Comparison of ENCODE assay signal across 1 cellular context in genomic region chr17:65039349-65039988, GRCh38.
A peak's percentile ranks its signal among the peaks of the same experiment; 100 is the strongest.
TF ChIP-seq lines count a peak whose summit lies in the region.

No MANE protein-coding gene starts in this region.

TF ChIP-seq in GM12878, 131 proteins besides CTCF, POLR2A, EP300 and RAD21 (continued from another document):
- TF ChIP-seq CREB1 (IDR thresholded peaks at IDR 0.05; ENCODE audit: low read depth) (peak; percentile 57), MLLT1 (IDR thresholded peaks at IDR 0.05) (peak; percentile 45; the same call in 1 of the 2 replicates), SPI1 (IDR thresholded peaks at IDR 0.05; ENCODE audit: borderline replicate concordance, insufficient read depth, low read depth, low read length) (no peak), ATF2 (IDR thresholded peaks at IDR 0.05; ENCODE audit: low read length) (0 out of 2 replicates have a peak, but pooled peaks have one; percentile 26), BACH1 (IDR thresholded peaks at IDR 0.05; ENCODE audit: borderline replicate concordance) (peak; percentile 53), POU2F2 (IDR thresholded peaks at IDR 0.05; ENCODE audit: borderline replicate concordance, low read depth, low read length) (peak; percentile 91; the same call in 2 of the 3 replicates), POLR2AphosphoS5 (IDR thresholded peaks at IDR 0.05; ENCODE audit: low read length) (no peak), EED (IDR thresholded peaks at IDR 0.05; ENCODE audit: low read depth) (0 out of 2 replicates have a peak, but pooled peaks have one; percentile 24), STAT1 (conservative IDR thresholded peaks at IDR 0.05) (no peak), HDGF (IDR thresholded peaks at IDR 0.05) (peak; percentile 66; the same call in 1 of the 2 replicates), NFIC (IDR thresholded peaks at IDR 0.05; ENCODE audit: low read depth, low read length) (peak; percentile 60; the same call in 1 of the 2 replicates), HDAC6 (IDR thresholded peaks at IDR 0.05; ENCODE audit: unreplicated experiment) (no peak), USF1 (IDR thresholded peaks at IDR 0.05; ENCODE audit: borderline replicate concordance, extremely low read length, insufficient read depth, low read depth, low read length) (peak; percentile 79), RELB (IDR thresholded peaks at IDR 0.05; ENCODE audit: low read depth) (0 out of 2 replicates have a peak, but pooled peaks have one; percentile 13), IKZF1 (conservative IDR thresholded peaks at IDR 0.05) (peak; percentile 25; the same call in 1 of the 2 replicates), RUNX3 (IDR thresholded peaks at IDR 0.05; ENCODE audit: low read length) (peak; percentile 81), SMC3 (IDR thresholded peaks at IDR 0.05; ENCODE audit: borderline replicate concordance, low read length) (0 out of 2 replicates have a peak, but pooled peaks have one; percentile 1), PML (IDR thresholded peaks at IDR 0.05; ENCODE audit: low read length) (no peak), NRF1 (conservative IDR thresholded peaks at IDR 0.05; ENCODE audit: low read depth, low read length) (no peak), TAF1 (IDR thresholded peaks at IDR 0.05; ENCODE audit: borderline replicate concordance, low read depth, low read length) (no peak), CREM (IDR thresholded peaks at IDR 0.05; ENCODE audit: low read depth) (0 out of 2 replicates have a peak, but pooled peaks have one; percentile 30), DPF2 (IDR thresholded peaks at IDR 0.05) (peak; percentile 36; the same call in 1 of the 2 replicates), MTA3 (IDR thresholded peaks at IDR 0.05; ENCODE audit: borderline replicate concordance, low read length) (no peak), SMARCA5 (IDR thresholded peaks at IDR 0.05) (no peak)
- TF ChIP-seq, protein P1, sequence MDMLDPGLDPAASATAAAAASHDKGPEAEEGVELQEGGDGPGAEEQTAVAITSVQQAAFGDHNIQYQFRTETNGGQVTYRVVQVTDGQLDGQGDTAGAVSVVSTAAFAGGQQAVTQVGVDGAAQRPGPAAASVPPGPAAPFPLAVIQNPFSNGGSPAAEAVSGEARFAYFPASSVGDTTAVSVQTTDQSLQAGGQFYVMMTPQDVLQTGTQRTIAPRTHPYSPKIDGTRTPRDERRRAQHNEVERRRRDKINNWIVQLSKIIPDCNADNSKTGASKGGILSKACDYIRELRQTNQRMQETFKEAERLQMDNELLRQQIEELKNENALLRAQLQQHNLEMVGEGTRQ (IDR thresholded peaks at IDR 0.05; ENCODE audit: borderline replicate concordance, low read depth, low read length), result peak; percentile 63
- TF ChIP-seq, protein P2, sequence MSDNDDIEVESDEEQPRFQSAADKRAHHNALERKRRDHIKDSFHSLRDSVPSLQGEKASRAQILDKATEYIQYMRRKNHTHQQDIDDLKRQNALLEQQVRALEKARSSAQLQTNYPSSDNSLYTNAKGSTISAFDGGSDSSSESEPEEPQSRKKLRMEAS (IDR thresholded peaks at IDR 0.05; ENCODE audit: low read depth, low read length), result no peak
- TF ChIP-seq, protein P3, sequence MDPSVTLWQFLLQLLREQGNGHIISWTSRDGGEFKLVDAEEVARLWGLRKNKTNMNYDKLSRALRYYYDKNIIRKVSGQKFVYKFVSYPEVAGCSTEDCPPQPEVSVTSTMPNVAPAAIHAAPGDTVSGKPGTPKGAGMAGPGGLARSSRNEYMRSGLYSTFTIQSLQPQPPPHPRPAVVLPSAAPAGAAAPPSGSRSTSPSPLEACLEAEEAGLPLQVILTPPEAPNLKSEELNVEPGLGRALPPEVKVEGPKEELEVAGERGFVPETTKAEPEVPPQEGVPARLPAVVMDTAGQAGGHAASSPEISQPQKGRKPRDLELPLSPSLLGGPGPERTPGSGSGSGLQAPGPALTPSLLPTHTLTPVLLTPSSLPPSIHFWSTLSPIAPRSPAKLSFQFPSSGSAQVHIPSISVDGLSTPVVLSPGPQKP (IDR thresholded peaks at IDR 0.05; ENCODE audit: low read depth, low read length), result no peak
- TF ChIP-seq, protein P4, sequence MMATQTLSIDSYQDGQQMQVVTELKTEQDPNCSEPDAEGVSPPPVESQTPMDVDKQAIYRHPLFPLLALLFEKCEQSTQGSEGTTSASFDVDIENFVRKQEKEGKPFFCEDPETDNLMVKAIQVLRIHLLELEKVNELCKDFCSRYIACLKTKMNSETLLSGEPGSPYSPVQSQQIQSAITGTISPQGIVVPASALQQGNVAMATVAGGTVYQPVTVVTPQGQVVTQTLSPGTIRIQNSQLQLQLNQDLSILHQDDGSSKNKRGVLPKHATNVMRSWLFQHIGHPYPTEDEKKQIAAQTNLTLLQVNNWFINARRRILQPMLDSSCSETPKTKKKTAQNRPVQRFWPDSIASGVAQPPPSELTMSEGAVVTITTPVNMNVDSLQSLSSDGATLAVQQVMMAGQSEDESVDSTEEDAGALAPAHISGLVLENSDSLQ (IDR thresholded peaks at IDR 0.05), result peak; percentile 29; the same call in 1 of the 2 replicates
- TF ChIP-seq, protein P5, sequence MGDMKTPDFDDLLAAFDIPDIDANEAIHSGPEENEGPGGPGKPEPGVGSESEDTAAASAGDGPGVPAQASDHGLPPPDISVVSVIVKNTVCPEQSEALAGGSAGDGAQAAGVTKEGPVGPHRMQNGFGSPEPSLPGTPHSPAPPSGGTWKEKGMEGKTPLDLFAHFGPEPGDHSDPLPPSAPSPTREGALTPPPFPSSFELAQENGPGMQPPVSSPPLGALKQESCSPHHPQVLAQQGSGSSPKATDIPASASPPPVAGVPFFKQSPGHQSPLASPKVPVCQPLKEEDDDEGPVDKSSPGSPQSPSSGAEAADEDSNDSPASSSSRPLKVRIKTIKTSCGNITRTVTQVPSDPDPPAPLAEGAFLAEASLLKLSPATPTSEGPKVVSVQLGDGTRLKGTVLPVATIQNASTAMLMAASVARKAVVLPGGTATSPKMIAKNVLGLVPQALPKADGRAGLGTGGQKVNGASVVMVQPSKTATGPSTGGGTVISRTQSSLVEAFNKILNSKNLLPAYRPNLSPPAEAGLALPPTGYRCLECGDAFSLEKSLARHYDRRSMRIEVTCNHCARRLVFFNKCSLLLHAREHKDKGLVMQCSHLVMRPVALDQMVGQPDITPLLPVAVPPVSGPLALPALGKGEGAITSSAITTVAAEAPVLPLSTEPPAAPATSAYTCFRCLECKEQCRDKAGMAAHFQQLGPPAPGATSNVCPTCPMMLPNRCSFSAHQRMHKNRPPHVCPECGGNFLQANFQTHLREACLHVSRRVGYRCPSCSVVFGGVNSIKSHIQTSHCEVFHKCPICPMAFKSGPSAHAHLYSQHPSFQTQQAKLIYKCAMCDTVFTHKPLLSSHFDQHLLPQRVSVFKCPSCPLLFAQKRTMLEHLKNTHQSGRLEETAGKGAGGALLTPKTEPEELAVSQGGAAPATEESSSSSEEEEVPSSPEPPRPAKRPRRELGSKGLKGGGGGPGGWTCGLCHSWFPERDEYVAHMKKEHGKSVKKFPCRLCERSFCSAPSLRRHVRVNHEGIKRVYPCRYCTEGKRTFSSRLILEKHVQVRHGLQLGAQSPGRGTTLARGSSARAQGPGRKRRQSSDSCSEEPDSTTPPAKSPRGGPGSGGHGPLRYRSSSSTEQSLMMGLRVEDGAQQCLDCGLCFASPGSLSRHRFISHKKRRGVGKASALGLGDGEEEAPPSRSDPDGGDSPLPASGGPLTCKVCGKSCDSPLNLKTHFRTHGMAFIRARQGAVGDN (IDR thresholded peaks at IDR 0.05), result peak; percentile 23; the same call in 1 of the 2 replicates
